Comparison of ENCODE assay signal across 1 cellular context in genomic region chr1:116760487-116760886, GRCh38.
TF ChIP-seq lines count a peak whose summit lies in the region.

No MANE protein-coding gene starts in this region.

TF ChIP-seq in K562, 482 proteins besides CTCF, POLR2A, EP300 and RAD21:
- TF ChIP-seq RERE (CRISPR knock-in tag; IDR thresholded peaks at IDR 0.05; ENCODE audit: borderline replicate concordance) (no peak), FOXP4 (CRISPR knock-in tag; IDR thresholded peaks at IDR 0.05; ENCODE audit: borderline replicate concordance) (no peak), KDM4B (IDR thresholded peaks at IDR 0.05; ENCODE audit: borderline replicate concordance in 2 of 2, low read depth in 1 of 2) (no peak), RUNX1 (IDR thresholded peaks at IDR 0.05; ENCODE audit: low read depth) (no peak), ELK1 (CRISPR knock-in tag; IDR thresholded peaks at IDR 0.05) (no peak), TOE1 (IDR thresholded peaks at IDR 0.05; ENCODE audit: borderline replicate concordance) (no peak), TOE1 (CRISPR knock-in tag; IDR thresholded peaks at IDR 0.05; ENCODE audit: borderline replicate concordance, low read depth) (no peak), ZNF436 (CRISPR knock-in tag; IDR thresholded peaks at IDR 0.05) (no peak), ZNF76 (CRISPR knock-in tag; IDR thresholded peaks at IDR 0.05; ENCODE audit: borderline replicate concordance) (no peak), XRCC5 (IDR thresholded peaks at IDR 0.05; ENCODE audit: low read depth, low read length) (no peak)
TF ChIP-seq in K562: peak in this region for 0.
